ENCODE assay signal across 25 cellular contexts in the genomic region with DNA sequence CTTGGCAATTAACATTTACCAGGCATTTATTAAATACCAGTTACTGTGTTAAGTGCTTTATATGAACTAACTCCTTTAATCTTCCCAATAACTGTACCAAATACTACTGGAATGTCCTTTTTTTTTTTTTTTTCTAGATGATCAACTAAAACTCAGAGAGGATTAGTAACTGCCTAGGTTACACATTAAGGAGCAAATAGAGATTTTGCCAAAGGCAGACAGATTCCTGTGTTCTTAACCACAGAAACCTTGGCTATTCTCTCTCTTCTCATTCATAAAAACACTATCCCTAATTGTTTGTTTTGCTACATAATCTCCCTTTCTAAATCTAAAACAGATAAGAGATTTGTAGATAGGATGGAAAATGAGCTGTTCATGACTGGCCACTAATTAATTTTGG.
"Had no signal": no experiment of that assay in that cellular context is flagged by ENCODE, and none has a peak within 500 bp of the region (broad histone marks: within the 10 kb centered on the region; RNA-seq: fewer than 3 reads in every experiment).

No MANE protein-coding gene starts in this region.

- DNase-seq: colonic mucosa; effector CD8-positive, alpha-beta T cell; erythroblast; esophagus squamous epithelium; foreskin melanocyte; glutamatergic neuron; heart right ventricle; kidney; left colon; left ventricle myocardium inferior; lower lobe of right lung; natural killer cell; pancreas; right lobe of liver; stimulated activated CD4-positive, alpha-beta T cell treated with anti-CD3 and anti-CD28 coated beads, Interleukin-12 subunit alpha, Interleukin-12 subunit beta, amount 100 ng/mL, for 4 hours; stimulated activated CD4-positive, alpha-beta T cell treated with anti-CD3 and anti-CD28 coated beads, Interleukin-1b, Interleukin-23, amount 100 ng/mL, for 48 hours; stimulated activated CD4-positive, alpha-beta T cell treated with anti-CD3 and anti-CD28 coated beads, Interleukin-4, amount 100 ng/mL, for 1 hour; stimulated activated CD8-positive, alpha-beta memory T cell treated with anti-CD3 and anti-CD28 coated beads, Interleukin-4, amount 100 ng/mL, for 48 hours; stimulated activated naive CD4-positive, alpha-beta T cell; stimulated activated naive CD8-positive, alpha-beta T cell treated with anti-CD3 and anti-CD28 coated beads, Interleukin-15, amount 100 ng/mL, for 72 hours; transverse colon; upper lobe of right lung; uterus had no signal

- H3K4me3 ChIP-seq: colonic mucosa, esophagus squamous epithelium, heart right ventricle, left ventricle myocardium inferior, lower lobe of right lung, pancreas, right lobe of liver, suprapubic skin, transverse colon, upper lobe of right lung, uterus had no signal

- ATAC-seq: heart right ventricle; natural killer cell; pancreas; right lobe of liver; stimulated activated naive CD8-positive, alpha-beta T cell treated with anti-CD3 and anti-CD28 coated beads, Interleukin-15, amount 100 ng/mL, for 72 hours; upper lobe of right lung had no signal

- H3K27ac ChIP-seq: colonic mucosa, esophagus squamous epithelium, heart right ventricle, left ventricle myocardium inferior, lower lobe of right lung, neutrophil, pancreas, right lobe of liver, suprapubic skin, transverse colon, upper lobe of right lung, uterus had no signal

- H3K36me3 ChIP-seq: uterus had no signal

- H3K27me3 ChIP-seq: colonic mucosa, esophagus squamous epithelium, heart right ventricle, neutrophil, pancreas, right lobe of liver, suprapubic skin, transverse colon, upper lobe of right lung, uterus had no signal
